ENCODE assay signal across 1 cellular context in genomic region chr1:180199018-180199417, GRCh38.
TF ChIP-seq lines count a peak whose summit lies in the region.

No MANE protein-coding gene starts in this region.

TF ChIP-seq in K562, 482 proteins besides CTCF, POLR2A, EP300 and RAD21:
- TF ChIP-seq POLR2G (IDR thresholded peaks at IDR 0.05; ENCODE audit: low read depth, low read length) (0 out of 2 replicates have a peak, but pooled peaks have one; percentile 20), HNRNPL (IDR thresholded peaks at IDR 0.05; ENCODE audit: low read depth, low read length) (no peak)
